1 cellular context compared by ENCODE assay signal in genomic region chr15:31228980-31229826, GRCh38.
A peak's percentile ranks its signal among the peaks of the same experiment; 100 is the strongest.
TF ChIP-seq lines count a peak whose summit lies in the region.

No MANE protein-coding gene starts in this region.

TF ChIP-seq in GM12878, 131 proteins besides CTCF, POLR2A, EP300 and RAD21 (continued from another document and continues in another):
- no peak for TF ChIP-seq ZBTB11 (CRISPR knock-in tag; IDR thresholded peaks at IDR 0.05)
- TF ChIP-seq SP1 (IDR thresholded peaks at IDR 0.05; ENCODE audit: low read depth, low read length), result peak; percentile 39
- no peak for TF ChIP-seq IRF4 (IDR thresholded peaks at IDR 0.05; ENCODE audit: low read depth, low read length)
- TF ChIP-seq E4F1 (IDR thresholded peaks at IDR 0.05; ENCODE audit: borderline replicate concordance, partially characterized antibody), result no peak
- peak; percentile 73; the same call in 1 of the 2 replicates for TF ChIP-seq GATAD2B (conservative IDR thresholded peaks at IDR 0.05; ENCODE audit: low read depth)
- no peak for TF ChIP-seq SREBF2 (IDR thresholded peaks at IDR 0.05; ENCODE audit: low read length)
- no peak for TF ChIP-seq BCL3 (IDR thresholded peaks at IDR 0.05; ENCODE audit: borderline replicate concordance, insufficient read depth, low read depth, low read length, poor library complexity, severe bottlenecking)
- peak; percentile 38; the same call in 1 of the 2 replicates for TF ChIP-seq CHD2 (IDR thresholded peaks at IDR 0.05; ENCODE audit: borderline replicate concordance, low read depth, low read length)
- TF ChIP-seq USF1 (IDR thresholded peaks at IDR 0.05; ENCODE audit: borderline replicate concordance, extremely low read length, insufficient read depth, low read depth, low read length), result no peak
- no peak for TF ChIP-seq ZBED1 (IDR thresholded peaks at IDR 0.05; ENCODE audit: borderline replicate concordance)
- no peak for TF ChIP-seq ZBTB4 (CRISPR knock-in tag; IDR thresholded peaks at IDR 0.05)
- TF ChIP-seq NRF1 (conservative IDR thresholded peaks at IDR 0.05; ENCODE audit: low read depth, low read length), result no peak
- peak; percentile 83; the same call in 1 of the 2 replicates for TF ChIP-seq HDGF (IDR thresholded peaks at IDR 0.05)
- 0 out of 2 replicates have a peak, but pooled peaks have one; percentile 52 for TF ChIP-seq LARP7 (IDR thresholded peaks at IDR 0.05)
- TF ChIP-seq YBX1 (IDR thresholded peaks at IDR 0.05), result peak; percentile 69; the same call in 1 of the 2 replicates
- no peak for TF ChIP-seq JUNB (IDR thresholded peaks at IDR 0.05)
- TF ChIP-seq YY1 (IDR thresholded peaks at IDR 0.05; ENCODE audit: low read depth, low read length), result 0 out of 2 replicates have a peak, but pooled peaks have one; percentile 31
- no peak for TF ChIP-seq NR2C1 (IDR thresholded peaks at IDR 0.05)
- TF ChIP-seq NFIC (IDR thresholded peaks at IDR 0.05; ENCODE audit: low read depth, low read length), result no peak
- TF ChIP-seq EGR1 (IDR thresholded peaks at IDR 0.05; ENCODE audit: borderline replicate concordance in 1 of 2, low read depth in 2 of 2, low read length in 2 of 2), result 0 out of 3 replicates have a peak, but pooled peaks of 1 of the 2 experiments have one; percentile 7
- TF ChIP-seq SMC3 (IDR thresholded peaks at IDR 0.05; ENCODE audit: borderline replicate concordance, low read length), result no peak; the same call in 1 of the 2 replicates
- TF ChIP-seq NFXL1 (IDR thresholded peaks at IDR 0.05; ENCODE audit: borderline replicate concordance), result no peak
- no peak for TF ChIP-seq FOS (IDR thresholded peaks at IDR 0.05; ENCODE audit: borderline replicate concordance, extremely low read depth, insufficient read length)
- TF ChIP-seq HDAC2 (IDR thresholded peaks at IDR 0.05), result no peak
- TF ChIP-seq FOXK2 (IDR thresholded peaks at IDR 0.05), result no peak
- no peak for TF ChIP-seq ETV6 (conservative IDR thresholded peaks at IDR 0.05 in 1 of 2, IDR thresholded peaks at IDR 0.05 in 1 of 2; ENCODE audit: borderline replicate concordance in 1 of 2, low read depth in 1 of 2)
- no peak; the same call in 1 of the 2 replicates for TF ChIP-seq ZNF207 (IDR thresholded peaks at IDR 0.05; ENCODE audit: borderline replicate concordance)
- no peak for TF ChIP-seq KLF5 (IDR thresholded peaks at IDR 0.05; ENCODE audit: partially characterized antibody)
- TF ChIP-seq POU2F2 (IDR thresholded peaks at IDR 0.05; ENCODE audit: borderline replicate concordance, low read depth, low read length), result peak; percentile 55; the same call in 1 of the 3 replicates
- TF ChIP-seq ZBTB33 (IDR thresholded peaks at IDR 0.05), result no peak
- no peak for TF ChIP-seq SMARCA5 (IDR thresholded peaks at IDR 0.05)
- TF ChIP-seq ZNF687 (IDR thresholded peaks at IDR 0.05), result peak; percentile 82; the same call in 1 of the 2 replicates
- no peak for TF ChIP-seq ZNF592 (IDR thresholded peaks at IDR 0.05)
- TF ChIP-seq BMI1 (IDR thresholded peaks at IDR 0.05; ENCODE audit: borderline replicate concordance), result no peak
- 0 out of 2 replicates have a peak, but pooled peaks have one; percentile 12 for TF ChIP-seq PAX5 (IDR thresholded peaks at IDR 0.05; ENCODE audit: borderline replicate concordance, low read depth, low read length)
